24 cellular contexts compared by ENCODE assay signal in genomic region chr12:113249546-113249945, GRCh38. TPM values are rescaled to one million over a fixed set of nuclear protein-coding genes. Genes with fewer than 3 reads are reported as not detected.
DNase-seq lines count a peak whose midpoint lies in the region; ATAC-seq and TF ChIP-seq lines count a peak whose summit lies in the region.
"Had no signal": no experiment of that assay in that cellular context is flagged by ENCODE, and none has a peak within 500 bp of the region (broad histone marks: within the 10 kb centered on the region; RNA-seq: fewer than 3 reads in every experiment).

No MANE protein-coding gene starts in this region.

- H3K27me3 ChIP-seq in IMR-90 (ENCODE audit: control insufficient read depth, insufficient read depth, low read length): no peaks in the 10 kb centered on the region
- no peaks in the 10 kb centered on the region for H3K27me3 ChIP-seq in osteoblast (ENCODE audit: insufficient read depth, low read length)
- H3K27me3 ChIP-seq in tibial artery: no peaks in the 10 kb centered on the region

- H3K9ac ChIP-seq in IMR-90 (ENCODE audit: low read depth, low read length): no peak overlapping the region
- H3K9ac ChIP-seq: GM23248 had no signal

- H2AK5ac ChIP-seq in IMR-90 (ENCODE audit: low read depth, low read length): no peak overlapping the region

- H3K14ac ChIP-seq in IMR-90 (replicated peaks; ENCODE audit: low read depth, low read length): no peak overlapping the region

- H3K4me3 ChIP-seq in IMR-90 (ENCODE audit: insufficient read depth, low read depth, low read length) (no peak overlapping the region), osteoblast (ENCODE audit: insufficient read depth, low read length) (no peak overlapping the region), tibial artery (no peak overlapping the region)
- H3K4me3 ChIP-seq: A549, GM12878, GM23248, SK-N-MC had no signal

- peaks cover 15% of the 10 kb centered on the region; the same call in 1 of the 2 replicates for H3K9me1 ChIP-seq in IMR-90 (ENCODE audit: insufficient read depth, low read length)

- H2BK120ac ChIP-seq in IMR-90 (ENCODE audit: low read depth, low read length): no peak overlapping the region

- POLR2A ChIA-PET in IMR-90 (lab: Charles Lee; ENCODE audit: unreplicated experiment): no interaction called here

- H2BK20ac ChIP-seq in IMR-90 (ENCODE audit: low read depth, low read length): no peak overlapping the region

- no peak for DNase-seq in IMR-90
- peak; percentile 80 for DNase-seq in osteoblast (ENCODE audit: insufficient read length, low spot score, missing footprints)
- DNase-seq in tibial artery: no peak
- no peak for DNase-seq in CD1c-positive myeloid dendritic cell (ENCODE audit: extremely low spot score)
- DNase-seq in HPDE6-E6E7 (ENCODE audit: extremely low spot score): no peak
- no peak for DNase-seq in NCI-H510A (lab: John Stamatoyannopoulos, UW)
- DNase-seq: DMS79 treated with DMSO at 0.1 percent for 48 hours, GM23248, H9, HFFc6, KG1, NCI-H1105, NCI-H146, NCI-H2029 treated with DMSO at 0.1 percent for 48 hours, NCI-H226, NCI-H524, NCI-H774, OCI-M1 had no signal

- H2AK9ac ChIP-seq in IMR-90 (replicated peaks; ENCODE audit: low read depth, low read length, poor library complexity): peak overlapping the region; percentile 34

- intact Hi-C loops in IMR-90 (cut with micrococcal nuclease) (no loop called here), tibial artery (cut with DNase I; ENCODE audit: low total_unique reads) (no loop called here)

- dilution Hi-C loops in IMR-90 (cut with HindIII; ENCODE audit: low sequenced_read_pairs, unreplicated experiment): no loop called here

- CTCF ChIA-PET in IMR-90 (lab: Yijun Ruan, JAX): no interaction called here

- H2BK5ac ChIP-seq in IMR-90 (ENCODE audit: low read depth, low read length, poor library complexity, severe bottlenecking): no peak overlapping the region

- TF ChIP-seq CTCF in IMR-90 (conservative IDR thresholded peaks at IDR 0.05; ENCODE audit: low read depth, low read length) (no peak), VCaP (conservative IDR thresholded peaks at IDR 0.05) (no peak), osteoblast (IDR thresholded peaks at IDR 0.05; ENCODE audit: extremely low read depth, low read depth, low read length) (no peak), tibial artery (IDR thresholded peaks at IDR 0.05) (no peak)

- no peak overlapping the region for H4K5ac ChIP-seq in IMR-90 (ENCODE audit: low read depth, low read length)

- no CpG with 5 or more reads among the region's 12 CpGs for WGBS in IMR-90 (ENCODE audit: extremely low coverage in 2 of 2, insufficient read length in 1 of 2), 2 experiments

- no peak for ATAC-seq in IMR-90 (ENCODE audit: low read depth)
- ATAC-seq: A549, GM12878, HepG2, Right ventricle myocardium inferior had no signal

- BruUV-seq in IMR-90 (replicated peaks; lab: Mats Ljungman, UMichigan): no TSS peak

- no peak overlapping the region for H3K56ac ChIP-seq in IMR-90 (ENCODE audit: extremely low read depth, insufficient read depth, low read length)

- H3K79me1 ChIP-seq in IMR-90 (ENCODE audit: low read depth in 1 of 2, low read length in 2 of 2): peaks cover 0 to 10% of the 10 kb centered on the region in 2 experiments; a peak in 2 of 4 replicates

- no peak overlapping the region for H3K18ac ChIP-seq in IMR-90 (ENCODE audit: low read depth, low read length)

- H3K79me2 ChIP-seq in osteoblast (ENCODE audit: insufficient read depth, low read length): no peaks in the 10 kb centered on the region

- H3K9me3 ChIP-seq in IMR-90 (ENCODE audit: control insufficient read depth, insufficient read depth, low read length) (peaks cover 2% of the 10 kb centered on the region; the same call in 1 of the 2 replicates), osteoblast (ENCODE audit: low read depth, low read length) (peaks cover 2% of the 10 kb centered on the region), tibial artery (peaks cover 0 to 6% (median 0%) of the 10 kb centered on the region in 3 donors)

- H4K20me1 ChIP-seq in IMR-90 (ENCODE audit: insufficient read depth, low read length): no peaks in the 10 kb centered on the region; the same call in 1 of the 2 replicates
- H4K20me1 ChIP-seq in osteoblast (ENCODE audit: insufficient read depth, low read length): peaks cover 9% of the 10 kb centered on the region

- H2BK15ac ChIP-seq in IMR-90 (ENCODE audit: low read depth, low read length): no peak overlapping the region

- no peak overlapping the region for H3K23ac ChIP-seq in IMR-90 (ENCODE audit: low read depth, low read length)

- H4K8ac ChIP-seq in IMR-90 (ENCODE audit: low read depth in 2 of 2, low read length in 2 of 2): no peak overlapping the region

- H3K4me2 ChIP-seq in IMR-90 (ENCODE audit: low read depth, low read length) (no peak overlapping the region), osteoblast (ENCODE audit: insufficient read depth, low read length) (no peak overlapping the region)
- H3K4me2 ChIP-seq: A549 had no signal

- H3K36me3 ChIP-seq in IMR-90 (ENCODE audit: control insufficient read depth, insufficient read depth, low read length) (peaks cover 1% of the 10 kb centered on the region; the same call in 1 of the 2 replicates), osteoblast (ENCODE audit: insufficient read depth, low read length) (peaks cover 11% of the 10 kb centered on the region), tibial artery (peaks cover 7 to 30% (median 27%) of the 10 kb centered on the region in 3 donors)

- in situ Hi-C loops in IMR-90 (cut with MboI; ENCODE audit: low sequenced_read_pairs): no loop called here

- H3K4me1 ChIP-seq in IMR-90 (ENCODE audit: control insufficient read depth, insufficient read depth, low read length) (peaks cover 14% of the 10 kb centered on the region), osteoblast (ENCODE audit: insufficient read depth, low read length) (peaks cover 16% of the 10 kb centered on the region), tibial artery (peaks cover 3 to 72% (median 51%) of the 10 kb centered on the region in 4 donors)

- TF ChIP-seq RAD21 in IMR-90 (IDR thresholded peaks at IDR 0.05; ENCODE audit: low read length): no peak

- no peak overlapping the region for H2AFZ ChIP-seq in IMR-90 (replicated peaks; ENCODE audit: low read length, poor library complexity)
- no peak overlapping the region for H2AFZ ChIP-seq in osteoblast (ENCODE audit: low read length)
- H2AFZ ChIP-seq: GM23248 had no signal

- H3K4ac ChIP-seq in IMR-90 (ENCODE audit: low read depth, low read length): 0 out of 2 replicates have a peak overlapping the region, but pooled peaks have one; percentile 20

- no peak for TF ChIP-seq POLR2A in IMR-90 (IDR thresholded peaks at IDR 0.05; ENCODE audit: low read depth, low read length)

- H3K27ac ChIP-seq in IMR-90 (ENCODE audit: insufficient read depth, low read length): no peak overlapping the region
- peak overlapping the region; percentile 100; the same call in 1 of the 2 replicates for H3K27ac ChIP-seq in VCaP
- no peak overlapping the region for H3K27ac ChIP-seq in osteoblast (ENCODE audit: low read depth, low read length)
- H3K27ac ChIP-seq in tibial artery: peak overlapping the region; percentile 82 to 97
- H3K27ac ChIP-seq: A549, GM23248, SK-N-MC had no signal

- no peak overlapping the region for H4K91ac ChIP-seq in IMR-90 (ENCODE audit: insufficient read depth, low read depth, low read length)

TF ChIP-seq in IMR-90, 13 proteins besides CTCF, POLR2A, EP300 and RAD21:
- no peak for TF ChIP-seq NFE2L2 (IDR thresholded peaks at IDR 0.05; ENCODE audit: low read depth, low read length)
- no peak for TF ChIP-seq RFX5 (IDR thresholded peaks at IDR 0.05; ENCODE audit: low read depth, low read length)
- no peak for TF ChIP-seq BHLHE40 (IDR thresholded peaks at IDR 0.05; ENCODE audit: low read depth, low read length)
- TF ChIP-seq CHD1 (IDR thresholded peaks at IDR 0.05; ENCODE audit: low read depth, low read length): no peak
- no peak for TF ChIP-seq ELK1 (IDR thresholded peaks at IDR 0.05; ENCODE audit: borderline replicate concordance, low read depth, low read length)
- TF ChIP-seq RCOR1 (IDR thresholded peaks at IDR 0.05; ENCODE audit: insufficient replicate concordance, low read length): no peak
- TF ChIP-seq CEBPB (IDR thresholded peaks at IDR 0.05; ENCODE audit: low read depth, low read length): no peak
- no peak for TF ChIP-seq MAFK (IDR thresholded peaks at IDR 0.05; ENCODE audit: low read depth, low read length)
- no peak for TF ChIP-seq MAZ (IDR thresholded peaks at IDR 0.05; ENCODE audit: borderline replicate concordance, low read depth, low read length)
- TF ChIP-seq MXI1 (IDR thresholded peaks at IDR 0.05; ENCODE audit: borderline replicate concordance, low read depth, low read length): no peak
- TF ChIP-seq SMC3 (IDR thresholded peaks at IDR 0.05; ENCODE audit: low read depth, low read length): no peak
- TF ChIP-seq USF2 (IDR thresholded peaks at IDR 0.05; ENCODE audit: low read depth, low read length): no peak
- TF ChIP-seq FOS (IDR thresholded peaks at IDR 0.05; ENCODE audit: low read depth, low read length): no peak

RNA-seq across cellular contexts. Expression of gene TPCN1, which starts 28.3 kb away (rescaled TPM):
- total RNA-seq in IMR-90 (2012; rRNA removed) (2.0 and 2.5 TPM in 2 replicates), osteoblast (25.7 and 28.9 TPM in 2 replicates)
- 10.4 and 13.2 TPM in 2 replicates for polyA plus RNA-seq in IMR-90 (2012; rRNA removed)
- polyA plus RNA-seq in IMR-90 (2012; cell fraction: cytosol; rRNA removed): 7.7 and 13.8 TPM in 2 replicates
- polyA plus RNA-seq in IMR-90 (2012; cell fraction: nucleus; rRNA removed; ENCODE audit: low replicate concordance): 58.1 and 63.1 TPM in 2 replicates

Comparison
In these comparisons a context has a peak if more than half of its experiments do, and no peak if none do; other contexts are left out.
1. H3K27ac ChIP-seq: peak in VCaP (single experiment) and tibial artery (2 of 2); none in IMR-90 (single experiment) and osteoblast (single experiment).